ENCODE assay signal across 20 cellular contexts in genomic region chr16:75241955-75242354, GRCh38. TPM values are rescaled to one million over a fixed set of nuclear protein-coding genes. Genes with fewer than 3 reads are reported as not detected.
"Had no signal": no experiment of that assay in that cellular context is flagged by ENCODE, and none has a peak within 500 bp of the region (broad histone marks: within the 10 kb centered on the region; RNA-seq: fewer than 3 reads in every experiment).

No MANE protein-coding gene starts in this region.

- H3K9me3 ChIP-seq: pancreas, SJSA1, upper lobe of right lung had no signal

- H3K27ac Mint-ChIP-seq: activated CD4-positive, alpha-beta T cell treated with anti-CD3 and anti-CD28 coated beads for 36 hours; activated CD8-positive, alpha-beta T cell treated with anti-CD3 and anti-CD28 coated beads, Interleukin-2, amount 10 ng/mL, durations not matched to agents 7 days and 5 days; activated naive CD8-positive, alpha-beta T cell treated with anti-CD3 and anti-CD28 coated beads, Interleukin-2, amount 50 U/mL, for 24 hours; memory B cell; T-cell had no signal

- H3K4me1 Mint-ChIP-seq: activated CD4-positive, alpha-beta T cell treated with anti-CD3 and anti-CD28 coated beads for 36 hours; central memory CD8-positive, alpha-beta T cell had no signal

- H3K27me3 Mint-ChIP-seq: activated CD4-positive, alpha-beta T cell treated with anti-CD3 and anti-CD28 coated beads for 36 hours had no signal

- H3K27ac ChIP-seq: pancreas, SJSA1, upper lobe of right lung, VCaP had no signal

- H3K4me3 Mint-ChIP-seq: activated CD4-positive, alpha-beta T cell treated with anti-CD3 and anti-CD28 coated beads for 36 hours; activated CD8-positive, alpha-beta T cell treated with anti-CD3 and anti-CD28 coated beads, Interleukin-2, amount 10 ng/mL, durations not matched to agents 7 days and 5 days; activated naive CD8-positive, alpha-beta T cell treated with anti-CD3 and anti-CD28 coated beads, Interleukin-2, amount 50 U/mL, for 24 hours; central memory CD8-positive, alpha-beta T cell; endodermal cell; memory B cell; nephron; T-cell had no signal

- DNase-seq: activated CD4-positive, alpha-beta T cell treated with anti-CD3 and anti-CD28 coated beads for 36 hours; activated CD8-positive, alpha-beta memory T cell treated with anti-CD3 and anti-CD28 coated beads, Interleukin-2, amount 50 U/mL, for 48 hours; activated CD8-positive, alpha-beta T cell treated with anti-CD3 and anti-CD28 coated beads, Interleukin-2, amount 10 ng/mL, durations not matched to agents 7 days and 5 days; activated naive CD4-positive, alpha-beta T cell treated with Interleukin-2 at 50 U/mL for 16 hours; activated naive CD8-positive, alpha-beta T cell treated with anti-CD3 and anti-CD28 coated beads, Interleukin-2, amount 50 U/mL, for 24 hours; dermis blood vessel endothelial cell; endodermal cell; head of caudate nucleus; left colon; retina; T-cell; T1000; upper lobe of right lung had no signal

- H3K27me3 ChIP-seq: pancreas, SJSA1, upper lobe of right lung had no signal

- H3K9me3 Mint-ChIP-seq: activated naive CD8-positive, alpha-beta T cell treated with anti-CD3 and anti-CD28 coated beads, Interleukin-2, amount 50 U/mL, for 24 hours; central memory CD8-positive, alpha-beta T cell; endodermal cell; memory B cell; nephron; T-cell had no signal

- ATAC-seq: activated CD4-positive, alpha-beta T cell treated with anti-CD3 and anti-CD28 coated beads for 36 hours; activated CD8-positive, alpha-beta T cell treated with anti-CD3 and anti-CD28 coated beads, Interleukin-2, amount 10 ng/mL, durations not matched to agents 7 days and 5 days; activated naive CD8-positive, alpha-beta T cell treated with anti-CD3 and anti-CD28 coated beads, Interleukin-2, amount 50 U/mL, for 24 hours; left colon; pancreas; T-cell; upper lobe of right lung had no signal

- H3K36me3 Mint-ChIP-seq: memory B cell, T-cell had no signal

- H3K4me3 ChIP-seq: pancreas, SJSA1, skin epidermis, upper lobe of right lung had no signal

RNA-seq across cellular contexts. Expression of gene CTRB1, which starts 23.2 kb away (rescaled TPM):
- total RNA-seq: activated CD4-positive, alpha-beta T cell treated with anti-CD3 and anti-CD28 coated beads for 36 hours; activated CD8-positive, alpha-beta T cell treated with anti-CD3 and anti-CD28 coated beads, Interleukin-2, amount 10 ng/mL, durations not matched to agents 7 days and 5 days; dermis blood vessel endothelial cell; endodermal cell; SJSA1; upper lobe of right lung had no signal

RNA-seq across cellular contexts. Expression of gene CTRB2, which starts 35.0 kb away (rescaled TPM):
- total RNA-seq: activated CD4-positive, alpha-beta T cell treated with anti-CD3 and anti-CD28 coated beads for 36 hours; activated CD8-positive, alpha-beta T cell treated with anti-CD3 and anti-CD28 coated beads, Interleukin-2, amount 10 ng/mL, durations not matched to agents 7 days and 5 days; dermis blood vessel endothelial cell; endodermal cell; SJSA1 had no signal
